8 cellular contexts compared by ENCODE assay signal in genomic region chr15:66780172-66780972, GRCh38.
DNase-seq lines count a peak whose midpoint lies in the region; ATAC-seq and TF ChIP-seq lines count a peak whose summit lies in the region.
"Had no signal": no experiment of that assay in that cellular context is flagged by ENCODE, and none has a peak within 500 bp of the region (broad histone marks: within the 10 kb centered on the region; RNA-seq: fewer than 3 reads in every experiment).

No MANE protein-coding gene starts in this region.

- H3K4me2 ChIP-seq in HCT116 (ENCODE audit: low read length): peak overlapping the region; percentile 64

- no peak for TF ChIP-seq CTCF in HCT116 (IDR thresholded peaks at IDR 0.05 in 2 of 3, conservative IDR thresholded peaks at IDR 0.05 in 1 of 3; ENCODE audit: borderline replicate concordance in 1 of 3, insufficient read depth in 1 of 3, low read depth in 2 of 3, low read length in 2 of 3)

- no peaks in the 10 kb centered on the region for H3K9me3 ChIP-seq in HCT116 (ENCODE audit: control insufficient read depth in 1 of 2, insufficient read depth in 1 of 2, low read depth in 1 of 2, low read length in 2 of 2)

- no peak for TF ChIP-seq POLR2A in HCT116 (IDR thresholded peaks at IDR 0.05; ENCODE audit: borderline replicate concordance, extremely low read depth, insufficient read depth, insufficient read length)

- DNase-seq in HCT116 (ENCODE audit: low read depth, low spot score): no peak
- peak; percentile 35 for DNase-seq in SW480 (ENCODE audit: low spot score)
- peak; percentile 93 for DNase-seq in glomerular visceral epithelial cell (ENCODE audit: extremely low spot score)
- DNase-seq in stromal cell of bone marrow (ENCODE audit: low read depth): peak; percentile 51
- DNase-seq in dedifferentiated amniotic fluid mesenchymal stem cell (ENCODE audit: extremely low spot score): no peak
- no peak for DNase-seq in NCI-H2081 treated with DMSO at 0.1 percent for 48 hours (lab: John Stamatoyannopoulos, UW)
- no peak for DNase-seq in germinal center (ENCODE audit: low spot score)
- DNase-seq: activated CD4-positive, alpha-beta T cell treated with anti-CD3 and anti-CD28 coated beads, Interleukin-2, amount 50 U/mL, for 4 hours had no signal

- no peaks in the 10 kb centered on the region for H3K9me2 ChIP-seq in HCT116 (ENCODE audit: insufficient read depth)

- TF ChIP-seq RAD21 in HCT116 (IDR thresholded peaks at IDR 0.05; ENCODE audit: low read depth): no peak

- no TSS peak for BruUV-seq in HCT116 (replicated peaks; lab: Mats Ljungman, UMichigan)

- CTCF ChIA-PET in HCT116 (lab: Charles Lee): interaction anchor here (1.5 to 3.6 kb wide), 3 partner anchors 9 to 79 kb away, joined by 3 to 16 read pairs (median 9); partner anchors contain the start of gene SMAD6

- peak; percentile 84 for ATAC-seq in HCT116

- H2AFZ ChIP-seq in HCT116 (ENCODE audit: low read depth, low read length, poor library complexity, severe bottlenecking): no peak overlapping the region

- intact Hi-C loops in HCT116 (cut with micrococcal nuclease): no loop called here

- no peaks in the 10 kb centered on the region for H4K20me1 ChIP-seq in HCT116 (ENCODE audit: insufficient read depth)

- H3K4me3 ChIP-seq in HCT116 (replicated peaks in 1 of 2; ENCODE audit: low read depth in 1 of 2, low read length in 2 of 2): peak overlapping the region in 1 of 2 experiments; percentile 22; a peak in 1 of 4 replicates

- no peaks in the 10 kb centered on the region for H3K79me2 ChIP-seq in HCT116 (ENCODE audit: insufficient read depth, low read length)

- H3K4me1 ChIP-seq in HCT116 (ENCODE audit: control insufficient read depth in 1 of 2, insufficient read depth in 2 of 2, low read length in 2 of 2): peaks cover 40 to 51% of the 10 kb centered on the region in 2 experiments

- RAD21 ChIA-PET in HCT116 (lab: Charles Lee; ENCODE audit: low non-redundant PET in 1 of 2, low total read pairs in 2 of 2, uncharacterized antibody in 2 of 2, unreplicated experiment in 2 of 2): interaction anchor here in 1 of 2 experiments (0.6 kb wide), 1 partner anchor 74 kb away, joined by 4 read pairs; no protein-coding TSS in a partner anchor

- no peaks in the 10 kb centered on the region for H3K27me3 ChIP-seq in HCT116 (ENCODE audit: insufficient read depth, low read length)

- peak overlapping the region; percentile 56 for H3K27ac ChIP-seq in HCT116 (ENCODE audit: low read depth, low read length)

- peak overlapping the region; percentile 49 for H3K9ac ChIP-seq in HCT116 (ENCODE audit: low read length)

- POLR2A ChIA-PET in HCT116 (lab: Charles Lee): interaction anchor here (0.9 kb wide), 1 partner anchor 9 kb away, joined by 3 read pairs; no protein-coding TSS in a partner anchor

- H3K36me3 ChIP-seq in HCT116 (ENCODE audit: control insufficient read depth in 1 of 2, insufficient read depth in 2 of 2, low read length in 2 of 2): no peaks in the 10 kb centered on the region

TF ChIP-seq in HCT116, 20 proteins besides CTCF, POLR2A, EP300 and RAD21:
- no peak for TF ChIP-seq SRF (IDR thresholded peaks at IDR 0.05; ENCODE audit: low read depth)
- peak; percentile 41; the same call in 1 of the 2 replicates for TF ChIP-seq SP1 (IDR thresholded peaks at IDR 0.05; ENCODE audit: low read depth)
- 0 out of 2 replicates have a peak, but pooled peaks have one; percentile 39 for TF ChIP-seq POLR2AphosphoS5 (IDR thresholded peaks at IDR 0.05; ENCODE audit: low read depth, low read length)
- TF ChIP-seq CEBPB (IDR thresholded peaks at IDR 0.05; ENCODE audit: low read depth): no peak
- peak; percentile 36; the same call in 1 of the 2 replicates for TF ChIP-seq EGR1 (IDR thresholded peaks at IDR 0.05; ENCODE audit: low read depth)

Comparison
In these comparisons a context has a peak if more than half of its experiments do, and no peak if none do; other contexts are left out.
1. DNase-seq: peak in SW480 (single experiment), glomerular visceral epithelial cell (single experiment) and stromal cell of bone marrow (single experiment); none in HCT116 (single experiment), dedifferentiated amniotic fluid mesenchymal stem cell (single experiment), NCI-H2081 treated with DMSO at 0.1 percent for 48 hours (single experiment) and germinal center (single experiment).